ENCODE assay signal across 13 cellular contexts in the genomic region with DNA sequence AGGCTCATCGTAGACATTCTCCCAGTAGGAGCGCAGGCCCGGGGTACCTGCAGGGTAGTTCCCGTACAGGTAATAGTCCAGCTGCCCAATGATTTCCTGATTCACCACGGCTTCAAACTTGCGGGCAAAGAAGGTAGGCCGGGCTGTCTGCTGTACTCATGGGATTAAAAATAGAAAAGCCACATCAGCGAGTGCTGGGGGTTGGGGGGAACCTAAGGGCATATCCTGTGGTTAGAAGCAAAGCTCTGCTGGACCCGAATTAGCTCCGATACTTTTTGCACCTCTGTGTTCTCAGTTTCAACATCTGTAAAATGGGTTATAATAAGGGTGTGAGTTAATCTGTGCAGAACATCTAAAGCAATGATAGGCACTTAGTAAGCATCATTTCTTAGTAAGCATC.
A peak's percentile ranks its signal among the peaks of the same experiment; 100 is the strongest.
DNase-seq lines count a peak whose midpoint lies in the region; ATAC-seq and TF ChIP-seq lines count a peak whose summit lies in the region.
"Had no signal": no experiment of that assay in that cellular context is flagged by ENCODE, and none has a peak within 500 bp of the region (broad histone marks: within the 10 kb centered on the region; RNA-seq: fewer than 3 reads in every experiment).

No MANE protein-coding gene starts in this region.

- H3K27me3 ChIP-seq in Peyer's patch (no peaks in the 10 kb centered on the region), H7 (ENCODE audit: control insufficient read depth, insufficient read depth, low read length) (no peaks in the 10 kb centered on the region)

- TF ChIP-seq POLR2A in Peyer's patch (IDR thresholded peaks at IDR 0.05), result no peak

- TF ChIP-seq CTCF in GM13976 (IDR thresholded peaks at IDR 0.05; ENCODE audit: borderline replicate concordance, control extremely low read depth, extremely low read depth, insufficient read depth, missing control alignments), result no peak
- no peak for TF ChIP-seq CTCF in Peyer's patch (IDR thresholded peaks at IDR 0.05)

- H3K36me3 ChIP-seq in Peyer's patch, result peaks cover 0 to 56% (median 0%) of the 10 kb centered on the region in 3 donors
- H3K36me3 ChIP-seq in H7 (replicated peaks; ENCODE audit: control insufficient read depth, insufficient read depth, low read length), result no peaks in the 10 kb centered on the region

- H3K27ac ChIP-seq in Peyer's patch, result no peak overlapping the region

- DNase-seq in GM13976 (ENCODE audit: low spot score), result peak; percentile 86
- peak in 2 of 3 donors; percentile 39 to 47 for DNase-seq in Peyer's patch
- no peak for DNase-seq in ureter (ENCODE audit: low spot score)
- no peak for DNase-seq in H7
- no peak for DNase-seq in OCI-M1 (lab: John Stamatoyannopoulos, UW)
- DNase-seq: activated gamma-delta T cell treated with Interleukin-2 at 50 U/mL for 16 hours; DMS53; NCI-H2029; stimulated activated CD8-positive, alpha-beta memory T cell treated with anti-CD3 and anti-CD28 coated beads, Interleukin-4, amount 100 ng/mL, for 48 hours had no signal

- H3K9me3 ChIP-seq in Peyer's patch, result no peaks in the 10 kb centered on the region

- ATAC-seq in GM19372 (IDR thresholded peaks at IDR 0.05; ENCODE audit: low read depth, unreplicated experiment) (peak; percentile 78), HG02870 (IDR thresholded peaks at IDR 0.05; ENCODE audit: unreplicated experiment) (peak; percentile 62), HG03025 (IDR thresholded peaks at IDR 0.05; ENCODE audit: low FRiP score, unreplicated experiment) (no peak)

- in situ Hi-C loops in GM13976 (cut with MboI; ENCODE audit: low sequenced_read_pairs, unreplicated experiment), result no loop called here

- no peaks in the 10 kb centered on the region for H3K4me1 ChIP-seq in Peyer's patch

- H3K4me3 ChIP-seq in Peyer's patch, result no peak overlapping the region
- H3K4me3 ChIP-seq in H7 (ENCODE audit: insufficient read depth, low read depth, low read length), result no peak overlapping the region
- H3K4me3 ChIP-seq: lung had no signal

Comparison
In these comparisons a context has a peak if more than half of its experiments do, and no peak if none do; other contexts are left out.
1. DNase-seq: peak in GM13976 (single experiment) and Peyer's patch (2 of 3); none in ureter (single experiment), H7 (single experiment) and OCI-M1 (single experiment).